21 cellular contexts compared by ENCODE assay signal in genomic region chr10:4296165-4296564, GRCh38.
"Had no signal": no experiment of that assay in that cellular context is flagged by ENCODE, and none has a peak within 500 bp of the region (broad histone marks: within the 10 kb centered on the region; RNA-seq: fewer than 3 reads in every experiment).

No MANE protein-coding gene starts in this region.

- H3K27me3 ChIP-seq: brain microvascular endothelial cell, cardiac muscle cell had no signal

- H3K27ac Mint-ChIP-seq: activated CD8-positive, alpha-beta T cell treated with anti-CD3 and anti-CD28 coated beads, Interleukin-2, amount 10 ng/mL, durations not matched to agents 7 days and 5 days; activated naive CD4-positive, alpha-beta T cell treated with anti-CD3 and anti-CD28 coated beads, Interleukin-2, amount 50 U/mL, for 24 hours; activated T-cell treated with anti-CD3 and anti-CD28 coated beads, Interleukin-2, amount 50 U/mL, for 24 hours; activated T-helper 1 cell treated with anti-CD3 and anti-CD28 coated beads, Interleukin-12 subunit alpha, Interleukin-12 subunit beta, Interleukin-2, Interleukin-4 antibody, amounts not matched to agents 30 ng/mL and 10 ng/mL and 1 ng/mL, durations not matched to agents 14 hours and 24 hours and 36 hours; T-cell had no signal

- H3K27me3 Mint-ChIP-seq: activated naive CD4-positive, alpha-beta T cell treated with anti-CD3 and anti-CD28 coated beads, Interleukin-2, amount 50 U/mL, for 24 hours; activated T-cell treated with anti-CD3 and anti-CD28 coated beads, Interleukin-2, amount 50 U/mL, for 24 hours had no signal

- H3K4me1 Mint-ChIP-seq: T-cell had no signal

- H3K27ac ChIP-seq: brain microvascular endothelial cell, cardiac muscle cell had no signal

- H3K4me3 ChIP-seq: cardiac muscle cell had no signal

- DNase-seq: activated CD4-positive, alpha-beta T cell treated with anti-CD3 and anti-CD28 coated beads for 48 hours; activated CD4-positive, alpha-beta T cell treated with anti-CD3 and anti-CD28 coated beads, Interleukin-2, amount 50 U/mL, for 4 hours; activated CD4-positive, CD25-positive, alpha-beta regulatory T cell treated with anti-CD3 and anti-CD28 coated beads, Interleukin-2, amount 50 U/mL, for 72 hours; activated CD8-positive, alpha-beta memory T cell treated with anti-CD3 and anti-CD28 coated beads, Interleukin-2, amount 50 U/mL, for 48 hours; activated CD8-positive, alpha-beta T cell treated with anti-CD3 and anti-CD28 coated beads, Interleukin-2, amount 10 ng/mL, durations not matched to agents 7 days and 5 days; activated effector memory CD4-positive, alpha-beta T cell treated with Interleukin-2 at 50 U/mL for 16 hours; activated naive CD4-positive, alpha-beta T cell; activated T-cell treated with anti-CD3 and anti-CD28 coated beads, Interleukin-2, amount 50 U/mL, for 24 hours; brain microvascular endothelial cell; KG1; NCI-H1092; NCI-H1417; NCI-H1930; NCI-H345; NCI-H510A; NCI-H526 treated with DMSO at 0.1 percent for 48 hours; SIG-M5; T-cell had no signal

- H3K36me3 ChIP-seq: brain microvascular endothelial cell, cardiac muscle cell had no signal

- H3K4me3 Mint-ChIP-seq: activated CD8-positive, alpha-beta T cell treated with anti-CD3 and anti-CD28 coated beads, Interleukin-2, amount 10 ng/mL, durations not matched to agents 7 days and 5 days; activated naive CD4-positive, alpha-beta T cell treated with anti-CD3 and anti-CD28 coated beads, Interleukin-2, amount 50 U/mL, for 24 hours; activated T-cell treated with anti-CD3 and anti-CD28 coated beads, Interleukin-2, amount 50 U/mL, for 24 hours; activated T-helper 1 cell treated with anti-CD3 and anti-CD28 coated beads, Interleukin-12 subunit alpha, Interleukin-12 subunit beta, Interleukin-2, Interleukin-4 antibody, amounts not matched to agents 30 ng/mL and 10 ng/mL and 1 ng/mL, durations not matched to agents 14 hours and 24 hours and 36 hours; T-cell had no signal

- ATAC-seq: activated CD8-positive, alpha-beta T cell treated with anti-CD3 and anti-CD28 coated beads, Interleukin-2, amount 10 ng/mL, durations not matched to agents 7 days and 5 days; T-cell had no signal

- H3K36me3 Mint-ChIP-seq: activated naive CD4-positive, alpha-beta T cell treated with anti-CD3 and anti-CD28 coated beads, Interleukin-2, amount 50 U/mL, for 24 hours; T-cell had no signal

- H3K9me3 Mint-ChIP-seq: activated naive CD4-positive, alpha-beta T cell treated with anti-CD3 and anti-CD28 coated beads, Interleukin-2, amount 50 U/mL, for 24 hours; activated T-cell treated with anti-CD3 and anti-CD28 coated beads, Interleukin-2, amount 50 U/mL, for 24 hours; activated T-helper 1 cell treated with anti-CD3 and anti-CD28 coated beads, Interleukin-12 subunit alpha, Interleukin-12 subunit beta, Interleukin-2, Interleukin-4 antibody, amounts not matched to agents 30 ng/mL and 10 ng/mL and 1 ng/mL, durations not matched to agents 14 hours and 24 hours and 36 hours; T-cell had no signal
